Comparison of ENCODE assay signal across 7 cellular contexts in the genomic region with DNA sequence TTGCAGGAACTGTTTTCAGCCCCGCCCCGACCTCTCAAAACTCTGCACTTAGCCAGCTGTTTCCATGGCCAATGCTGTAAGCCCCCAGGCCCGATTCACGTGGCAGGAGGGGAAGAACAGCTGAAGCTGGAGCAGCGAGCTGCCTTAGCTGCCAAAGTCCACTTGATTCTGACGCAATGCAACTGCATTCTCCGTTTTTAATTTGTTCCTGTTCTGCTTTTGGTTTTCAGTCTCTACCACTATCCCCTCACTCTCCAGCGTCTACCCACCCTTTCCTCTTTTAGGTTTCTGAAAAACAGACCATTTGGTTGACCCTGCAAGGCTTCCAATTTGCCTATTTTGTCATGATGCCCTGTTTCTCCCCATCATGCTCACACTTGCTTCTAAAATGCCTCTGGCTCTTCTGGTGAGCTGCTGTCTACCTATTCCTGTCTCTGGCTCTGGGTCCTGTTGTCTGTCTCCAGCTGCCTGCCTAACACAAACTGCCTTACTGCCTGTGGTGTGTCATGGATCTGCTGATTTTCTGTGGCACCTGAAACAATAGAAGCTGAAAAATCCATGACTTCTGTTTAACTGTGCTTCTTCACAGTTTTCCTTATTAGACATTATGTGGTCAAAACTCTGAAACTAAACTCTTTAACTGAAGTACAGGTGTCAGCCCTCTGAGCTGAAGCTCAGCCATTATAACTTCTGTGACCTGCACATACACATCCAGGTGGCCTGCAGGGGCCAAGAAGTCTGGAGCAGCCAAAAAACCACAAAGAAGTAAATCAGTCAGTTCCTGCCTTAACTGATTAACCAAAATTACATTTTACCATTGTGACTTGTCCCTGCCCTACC.
DNase-seq lines count a peak whose midpoint lies in the region; ATAC-seq and TF ChIP-seq lines count a peak whose summit lies in the region.

No MANE protein-coding gene starts in this region.

- H3K9ac ChIP-seq in SK-N-MC (ENCODE audit: insufficient read length): no peak overlapping the region
- no peak overlapping the region for H3K9ac ChIP-seq in GM23248

- H3K4me2 ChIP-seq in GM23248 (ENCODE audit: unreplicated experiment): no peak overlapping the region

- no peaks in the 10 kb centered on the region for H3K4me1 ChIP-seq in GM23248 (ENCODE audit: insufficient read depth)

- H3K9me3 ChIP-seq in SK-N-MC (ENCODE audit: low read depth, low read length): no peaks in the 10 kb centered on the region
- no peaks in the 10 kb centered on the region for H3K9me3 ChIP-seq in GM23248 (ENCODE audit: low read depth)

- no peak for TF ChIP-seq CTCF in progenitor cell of endocrine pancreas (IDR thresholded peaks at IDR 0.05; ENCODE audit: unreplicated experiment)

- no peaks in the 10 kb centered on the region for H3K9me2 ChIP-seq in GM23248 (ENCODE audit: insufficient read depth)

- no peaks in the 10 kb centered on the region for H3F3A ChIP-seq in GM23248 (ENCODE audit: insufficient read depth)

- H3K4me3 ChIP-seq in SK-N-MC (peak overlapping the region; percentile 64), GM23248 (no peak overlapping the region)

- peaks cover 21% of the 10 kb centered on the region for H3K9me3 Mint-ChIP-seq in progenitor cell of endocrine pancreas (ENCODE audit: low read depth)

- no peaks in the 10 kb centered on the region for H3K27me3 Mint-ChIP-seq in progenitor cell of endocrine pancreas

- H3K27ac ChIP-seq in SK-N-MC: no peak overlapping the region
- H3K27ac ChIP-seq in GM23248: no peak overlapping the region

- ATAC-seq in GM19324 (IDR thresholded peaks at IDR 0.05; ENCODE audit: low FRiP score, unreplicated experiment) (peak; percentile 77), HG02970 (IDR thresholded peaks at IDR 0.05; ENCODE audit: low FRiP score, unreplicated experiment) (peak; percentile 90)

- H3K36me3 Mint-ChIP-seq in progenitor cell of endocrine pancreas (ENCODE audit: insufficient read depth): peaks cover 3% of the 10 kb centered on the region

- H3K4me3 Mint-ChIP-seq in progenitor cell of endocrine pancreas (ENCODE audit: low read depth): no peak overlapping the region

- DNase-seq in SK-N-MC (ENCODE audit: low read depth, low spot score): no peak
- no peak for DNase-seq in progenitor cell of endocrine pancreas (ENCODE audit: low spot score, unreplicated experiment)
- no peak for DNase-seq in GM23248
- no peak for DNase-seq in posterior vena cava (ENCODE audit: low spot score)
- no peak for DNase-seq in NCI-H187 treated with DMSO at 0.1 percent for 48 hours (lab: John Stamatoyannopoulos, UW)

- H3K27me3 ChIP-seq in GM23248 (replicated peaks; ENCODE audit: insufficient read depth): no peaks in the 10 kb centered on the region

- in situ Hi-C loops in GM23248 (cut with MboI): no loop called here

- intact Hi-C loops in posterior vena cava (cut with DNase I): no loop called here

- no peaks in the 10 kb centered on the region for H4K20me1 ChIP-seq in GM23248 (ENCODE audit: insufficient read depth)

- H3K4me1 Mint-ChIP-seq in progenitor cell of endocrine pancreas (ENCODE audit: low read depth): peaks cover 23% of the 10 kb centered on the region

- no peaks in the 10 kb centered on the region for H3K79me2 ChIP-seq in GM23248 (ENCODE audit: insufficient read depth)

- no peak overlapping the region for H2AFZ ChIP-seq in GM23248

- 0 to 1% methylated on average over 8 of the region's 8 CpGs for WGBS in GM23248 (ENCODE audit: low coverage in 1 of 2, low lambda C conversion rate in 2 of 2, missing lambda C conversion rate in 2 of 2), 2 experiments

- peak overlapping the region; percentile 60 for H3K27ac Mint-ChIP-seq in progenitor cell of endocrine pancreas

- no peaks in the 10 kb centered on the region for H3K36me3 ChIP-seq in SK-N-MC (ENCODE audit: insufficient read depth, low read length)
- H3K36me3 ChIP-seq in GM23248 (ENCODE audit: low read depth): no peaks in the 10 kb centered on the region
